In genomic region chr15:39125904-39126303, GRCh38 we compare ENCODE assay signal across 8 cellular contexts.
DNase-seq lines count a peak whose midpoint lies in the region; ATAC-seq, FAIRE-seq and TF ChIP-seq lines count a peak whose summit lies in the region.

No MANE protein-coding gene starts in this region.

- H3K4me3 ChIP-seq in GM12878: no peak overlapping the region
- no peak overlapping the region for H3K4me3 ChIP-seq in right lobe of liver

- H2AFZ ChIP-seq in GM12878 (ENCODE audit: control insufficient read depth, low read depth, low read length): no peak overlapping the region

- in situ Hi-C loops in GM12878 (cut with MboI): loop anchor here (5.0 kb wide), 1 partner anchor 456 kb away; the partner anchor contains the start of gene THBS1

- H3K4me1 ChIP-seq in GM12878 (ENCODE audit: control insufficient read depth, insufficient read depth, low read length): no peaks in the 10 kb centered on the region
- peaks cover 0 to 16% (median 5%) of the 10 kb centered on the region in 4 donors for H3K4me1 ChIP-seq in right lobe of liver

- RAD21 ChIA-PET in GM12878 (lab: Charles Lee; ENCODE audit: unreplicated experiment): interaction anchor here (1.4 kb wide), 1 partner anchor 454 kb away, joined by 10 read pairs; no protein-coding TSS in a partner anchor

- TF ChIP-seq CTCF in GM12872 (IDR thresholded peaks at IDR 0.05; ENCODE audit: insufficient read depth, low read depth, low read length): peak; percentile 70
- peak; percentile 64 to 73 (median 66) for TF ChIP-seq CTCF in GM12878 (IDR thresholded peaks at IDR 0.05 in 2 of 3, conservative IDR thresholded peaks at IDR 0.05 in 1 of 3; ENCODE audit: control insufficient read depth in 2 of 3, extremely low read depth in 1 of 3, insufficient read depth in 1 of 3, low read depth in 3 of 3, low read length in 3 of 3)
- peak; percentile 58 to 69 (median 64) for TF ChIP-seq CTCF in right lobe of liver (IDR thresholded peaks at IDR 0.05)

- TF ChIP-seq POLR2A in GM12878 (IDR thresholded peaks at IDR 0.05; ENCODE audit: low read depth, low read length): no peak
- no peak for TF ChIP-seq POLR2A in right lobe of liver (IDR thresholded peaks at IDR 0.05)

- SMC1A ChIA-PET in GM12878 (lab: Charles Lee; ENCODE audit: uncharacterized antibody, unreplicated experiment): interaction anchor here (1.2 kb wide), 1 partner anchor 461 kb away, joined by 6 read pairs; no protein-coding TSS in a partner anchor

- CTCF ChIA-PET in GM12878 (lab: Yijun Ruan, JAX): interaction anchor here (0.6 to 3.3 kb wide), 6 partner anchors 10 to 708 kb away, joined by 3 to 21 read pairs (median 4); partner anchors contain the start of gene THBS1

- FAIRE-seq in GM12878 (lab: Jason Lieb, UNC): no peak

- peak; percentile 70 for TF ChIP-seq RAD21 in GM12878 (IDR thresholded peaks at IDR 0.05; ENCODE audit: insufficient read depth, low read depth, low read length)

- no peak overlapping the region for H3K27ac ChIP-seq in GM12878 (ENCODE audit: control insufficient read depth, insufficient read depth)
- H3K27ac ChIP-seq in right lobe of liver: no peak overlapping the region

- H3K9ac ChIP-seq in GM12878 (ENCODE audit: control insufficient read depth, insufficient read depth, low read length): no peak overlapping the region

- no peaks in the 10 kb centered on the region for H4K20me1 ChIP-seq in GM12878 (ENCODE audit: control insufficient read depth, insufficient read depth)

- 4% methylated on average over 4 of the region's 4 CpGs for WGBS in GM12878 (ENCODE audit: insufficient coverage, insufficient replicate concordance, low lambda C conversion rate, missing lambda C conversion rate)
- 13% methylated on average over 4 of the region's 4 CpGs for WGBS in right lobe of liver (ENCODE audit: insufficient coverage, low coverage, low lambda C conversion rate, missing lambda C conversion rate)

- ATAC-seq in GM12878: peak; percentile 63
- peak; percentile 52 to 76 (median 76) for ATAC-seq in right lobe of liver
- no peak for ATAC-seq in HG03565 (IDR thresholded peaks at IDR 0.05; ENCODE audit: unreplicated experiment)
- no peak for ATAC-seq in GM21576 (IDR thresholded peaks at IDR 0.05; ENCODE audit: unreplicated experiment)
- no peak for ATAC-seq in sciatic nerve

- H3K79me2 ChIP-seq in GM12878 (ENCODE audit: control insufficient read depth, insufficient read depth, low read length): no peaks in the 10 kb centered on the region

- H3K9me3 ChIP-seq in GM12878 (replicated peaks; ENCODE audit: control insufficient read depth, insufficient read depth, low read length): no peaks in the 10 kb centered on the region
- H3K9me3 ChIP-seq in right lobe of liver: no peaks in the 10 kb centered on the region

- intact Hi-C loops in GM12878 (cut with micrococcal nuclease; ENCODE audit: unreplicated experiment) (loop anchor here (1.0 kb wide), 1 partner anchor 454 kb away; no protein-coding TSS in a partner anchor), right lobe of liver (cut with DNase I) (loop anchor here in 1 of 2 donors (10.0 kb wide), 1 partner anchor 449 kb away; no protein-coding TSS in a partner anchor), sciatic nerve (cut with DNase I) (no loop called here)

- TF ChIP-seq EP300 in GM12878 (IDR thresholded peaks at IDR 0.05; ENCODE audit: borderline replicate concordance in 1 of 2, control insufficient read depth in 1 of 2, low read depth in 2 of 2, low read length in 2 of 2): no peak

- H3K36me3 ChIP-seq in GM12878 (ENCODE audit: control insufficient read depth in 2 of 2, insufficient read depth in 2 of 2, low read length in 1 of 2) (no peaks in the 10 kb centered on the region), right lobe of liver (no peaks in the 10 kb centered on the region)

- peak; percentile 41 for DNase-seq in CD1c-positive myeloid dendritic cell (ENCODE audit: extremely low spot score)
- peak; percentile 65 for DNase-seq in NCI-H82 (lab: John Stamatoyannopoulos, UW)
- no peak for DNase-seq in GM12878 (ENCODE audit: low read depth, low spot score)
- DNase-seq in right lobe of liver: peak in 2 of 3 donors; percentile 20 to 50
- DNase-seq in sciatic nerve (ENCODE audit: low spot score): no peak

- BruUV-seq in GM12878 (replicated peaks; lab: Mats Ljungman, UMichigan): no TSS peak

- POLR2A ChIA-PET in GM12878 (lab: Charles Lee): no interaction called here

- H3K27me3 ChIP-seq in GM12878 (replicated peaks in 1 of 2; ENCODE audit: control insufficient read depth in 2 of 2, insufficient read depth in 2 of 2, low read length in 1 of 2) (no peaks in the 10 kb centered on the region), right lobe of liver (no peaks in the 10 kb centered on the region)

- no peak overlapping the region for H3K4me2 ChIP-seq in GM12878 (ENCODE audit: control insufficient read depth, insufficient read depth)

TF ChIP-seq in GM12878, 131 proteins besides CTCF, POLR2A, EP300 and RAD21:
- TF ChIP-seq SMC3 (IDR thresholded peaks at IDR 0.05; ENCODE audit: borderline replicate concordance, low read length) (peak; percentile 69), PAX5 (IDR thresholded peaks at IDR 0.05; ENCODE audit: borderline replicate concordance, low read depth, low read length) (no peak), YY1 (IDR thresholded peaks at IDR 0.05; ENCODE audit: low read depth, low read length) (peak; percentile 27; the same call in 1 of the 2 replicates), NR2F1 (conservative IDR thresholded peaks at IDR 0.05) (no peak), RUNX3 (IDR thresholded peaks at IDR 0.05; ENCODE audit: low read length) (peak; percentile 82)

Comparison
In these comparisons a context has a peak if more than half of its experiments do, and no peak if none do; other contexts are left out.
1. DNase-seq: peak in CD1c-positive myeloid dendritic cell (single experiment), NCI-H82 (single experiment) and right lobe of liver (2 of 3); none in GM12878 (single experiment) and sciatic nerve (single experiment).
2. ATAC-seq: peak in GM12878 (single experiment) and right lobe of liver (4 of 4); none in HG03565 (single experiment), GM21576 (single experiment) and sciatic nerve (single experiment).
3. Peak in every context shown above with its lines, with median percentiles within 50 percentile points of each other: CTCF ChIP-seq.